ENCODE assay signal across 1 cellular context in genomic region chr16:11239644-11240632, GRCh38.
A peak's percentile ranks its signal among the peaks of the same experiment; 100 is the strongest.
TF ChIP-seq lines count a peak whose summit lies in the region.

No MANE protein-coding gene starts in this region.

TF ChIP-seq in A549, 52 proteins besides CTCF, POLR2A, EP300 and RAD21:
- no peak for TF ChIP-seq E2F6 (IDR thresholded peaks at IDR 0.05; ENCODE audit: borderline replicate concordance, low read depth)
- TF ChIP-seq FOSL2 (IDR thresholded peaks at IDR 0.05): no peak
- TF ChIP-seq FOSL2 (CRISPR knock-in tag; IDR thresholded peaks at IDR 0.05): no peak
- TF ChIP-seq ZFP36 (IDR thresholded peaks at IDR 0.05; ENCODE audit: borderline replicate concordance, partially characterized antibody): peak; percentile 42
- no peak for TF ChIP-seq CHD4 (IDR thresholded peaks at IDR 0.05; ENCODE audit: borderline replicate concordance)
- TF ChIP-seq CBX2 (IDR thresholded peaks at IDR 0.05; ENCODE audit: borderline replicate concordance, low read depth): no peak
- no peak for TF ChIP-seq REST (IDR thresholded peaks at IDR 0.05)
- TF ChIP-seq RFX5 (IDR thresholded peaks at IDR 0.05): no peak
- TF ChIP-seq BCL3 (IDR thresholded peaks at IDR 0.05): no peak
